ENCODE assay signal across 15 cellular contexts in the genomic region with DNA sequence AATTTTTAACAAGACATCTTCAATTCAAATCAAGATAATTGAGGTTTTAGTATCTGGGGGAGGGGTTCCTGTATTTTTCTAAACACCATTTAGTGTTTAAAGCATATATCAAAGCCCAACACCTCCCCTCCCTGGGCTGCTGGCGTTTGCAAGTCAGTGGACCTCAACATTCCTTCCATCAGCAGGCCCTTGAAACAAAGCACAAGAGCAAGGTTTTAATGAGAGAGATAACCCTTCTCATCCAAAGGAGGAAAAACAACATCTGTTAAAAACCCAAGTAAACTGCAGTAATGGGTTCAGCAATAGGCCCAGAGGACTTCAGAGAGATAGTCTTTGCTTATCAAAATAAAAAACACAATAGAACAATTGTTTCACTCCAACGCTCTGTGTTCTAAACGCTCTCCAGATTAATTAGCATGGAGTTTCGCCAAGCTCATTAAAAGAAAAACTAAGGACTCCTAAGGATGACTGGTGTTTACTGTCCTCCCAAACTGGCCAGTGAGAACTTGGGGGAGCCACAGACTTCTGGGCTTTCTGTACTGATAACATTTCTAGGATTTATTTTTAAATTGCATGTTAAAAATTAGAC. TPM values are rescaled to one million over a fixed set of nuclear protein-coding genes. Genes with fewer than 3 reads are reported as not detected.
DNase-seq lines count a peak whose midpoint lies in the region; TF ChIP-seq lines count a peak whose summit lies in the region.
"Had no signal": no experiment of that assay in that cellular context is flagged by ENCODE, and none has a peak within 500 bp of the region (broad histone marks: within the 10 kb centered on the region; RNA-seq: fewer than 3 reads in every experiment).

No MANE protein-coding gene starts in this region.

- peaks cover 41% of the 10 kb centered on the region for H3K27me3 Mint-ChIP-seq in T-helper 2 cell treated with Interferon-gamma antibody and Interleukin-4, amounts not matched to agents 5 μg/mL and 100 μg/mL, for 36 hours (ENCODE audit: low read depth)
- H3K27me3 Mint-ChIP-seq in activated T-helper 2 cell treated with anti-CD3 and anti-CD28 coated beads, Interferon-gamma antibody, Interleukin-2, Interleukin-4, amounts not matched to agents 10 μg/mL and 5 μg/mL and 100 μg/mL, durations not matched to agents 14 hours and 24 hours and 36 hours (ENCODE audit: low read depth), result peaks cover 32% of the 10 kb centered on the region

- peaks cover 3% of the 10 kb centered on the region for H3K36me3 Mint-ChIP-seq in T-helper 2 cell treated with Interferon-gamma antibody and Interleukin-4, amounts not matched to agents 5 μg/mL and 100 μg/mL, for 36 hours (ENCODE audit: low read depth)
- no peaks in the 10 kb centered on the region for H3K36me3 Mint-ChIP-seq in activated T-helper 2 cell treated with anti-CD3 and anti-CD28 coated beads, Interferon-gamma antibody, Interleukin-2, Interleukin-4, amounts not matched to agents 10 μg/mL and 5 μg/mL and 100 μg/mL, durations not matched to agents 14 hours and 24 hours and 36 hours (ENCODE audit: low read depth)

- no peak overlapping the region for H3K9ac ChIP-seq in parathyroid adenoma

- H3K4me1 ChIP-seq in esophagus squamous epithelium (peaks cover 0 to 39% (median 6%) of the 10 kb centered on the region in 3 donors), parathyroid adenoma (peaks cover 17% of the 10 kb centered on the region), ovary (ENCODE audit: insufficient read depth) (peaks cover 11% of the 10 kb centered on the region)

- no peak for TF ChIP-seq POLR2A in esophagus squamous epithelium (IDR thresholded peaks at IDR 0.05)
- no peak for TF ChIP-seq POLR2A in ovary (IDR thresholded peaks at IDR 0.05)

- intact Hi-C loops in esophagus squamous epithelium (cut with DNase I), result no loop called here
- intact Hi-C loops in ovary (cut with DNase I), result no loop called here
- intact Hi-C loops in activated T-helper 2 cell treated with anti-CD3 and anti-CD28 coated beads, Interferon-gamma antibody, Interleukin-2, Interleukin-4, amounts not matched to agents 10 μg/mL and 5 μg/mL and 100 μg/mL, durations not matched to agents 14 hours and 24 hours and 36 hours (cut with micrococcal nuclease), result no loop called here

- no peaks in the 10 kb centered on the region for H3K9me3 Mint-ChIP-seq in T-helper 2 cell treated with Interferon-gamma antibody and Interleukin-4, amounts not matched to agents 5 μg/mL and 100 μg/mL, for 36 hours
- no peaks in the 10 kb centered on the region for H3K9me3 Mint-ChIP-seq in activated T-helper 2 cell treated with anti-CD3 and anti-CD28 coated beads, Interferon-gamma antibody, Interleukin-2, Interleukin-4, amounts not matched to agents 10 μg/mL and 5 μg/mL and 100 μg/mL, durations not matched to agents 14 hours and 24 hours and 36 hours

- H3K36me3 ChIP-seq in esophagus squamous epithelium, result no peaks in the 10 kb centered on the region
- H3K36me3 ChIP-seq in parathyroid adenoma (ENCODE audit: control insufficient read depth, insufficient read depth, low read length), result no peaks in the 10 kb centered on the region
- H3K36me3 ChIP-seq in ovary, result no peaks in the 10 kb centered on the region

- H3K4me3 ChIP-seq in esophagus squamous epithelium, result peak overlapping the region in 2 of 4 donors; percentile 79 to 89
- H3K4me3 ChIP-seq in parathyroid adenoma (ENCODE audit: low read depth, low read length), result peak overlapping the region; percentile 11
- H3K4me3 ChIP-seq in ovary, result no peak overlapping the region

- H3K27ac ChIP-seq in esophagus squamous epithelium (peak overlapping the region; percentile 10 to 95 (median 88)), parathyroid adenoma (peak overlapping the region; percentile 69), ovary (no peak overlapping the region)

- peaks cover 0 to 36% (median 0%) of the 10 kb centered on the region in 4 donors for H3K27me3 ChIP-seq in esophagus squamous epithelium
- no peaks in the 10 kb centered on the region for H3K27me3 ChIP-seq in parathyroid adenoma (ENCODE audit: control insufficient read depth, insufficient read depth, low read length)
- H3K27me3 ChIP-seq in ovary, result no peaks in the 10 kb centered on the region

- peak overlapping the region; percentile 4 for H3K4me2 ChIP-seq in parathyroid adenoma (ENCODE audit: low read length)

- TF ChIP-seq CTCF in esophagus squamous epithelium (IDR thresholded peaks at IDR 0.05), result no peak
- TF ChIP-seq CTCF in parathyroid adenoma (IDR thresholded peaks at IDR 0.05), result no peak
- TF ChIP-seq CTCF in ovary (IDR thresholded peaks at IDR 0.05), result no peak

- H2AFZ ChIP-seq in parathyroid adenoma, result peak overlapping the region; percentile 13

- H3K4me1 Mint-ChIP-seq in T-helper 2 cell treated with Interferon-gamma antibody and Interleukin-4, amounts not matched to agents 5 μg/mL and 100 μg/mL, for 36 hours (ENCODE audit: low read depth), result peaks cover 28% of the 10 kb centered on the region
- peaks cover 23% of the 10 kb centered on the region for H3K4me1 Mint-ChIP-seq in activated T-helper 2 cell treated with anti-CD3 and anti-CD28 coated beads, Interferon-gamma antibody, Interleukin-2, Interleukin-4, amounts not matched to agents 10 μg/mL and 5 μg/mL and 100 μg/mL, durations not matched to agents 14 hours and 24 hours and 36 hours (ENCODE audit: low read depth)

- H3K9me3 ChIP-seq in esophagus squamous epithelium (no peaks in the 10 kb centered on the region), parathyroid adenoma (ENCODE audit: control insufficient read depth, low read length) (no peaks in the 10 kb centered on the region), ovary (no peaks in the 10 kb centered on the region)

- TF ChIP-seq EP300 in ovary (IDR thresholded peaks at IDR 0.05), result no peak

- DNase-seq in ACHN (peak; percentile 29), NCI-H526 treated with DMSO at 0.1 percent for 48 hours (lab: John Stamatoyannopoulos, UW) (peak; percentile 5), esophagus squamous epithelium (lab: John Stamatoyannopoulos, UW) (no peak), ovary (no peak), OCI-M2 (lab: John Stamatoyannopoulos, UW; ENCODE audit: unreplicated experiment) (no peak)
- DNase-seq in T-helper 2 cell treated with Interferon-gamma antibody and Interleukin-4, amounts not matched to agents 5 μg/mL and 100 μg/mL, for 36 hours (ENCODE audit: low spot score), result no peak
- no peak for DNase-seq in activated T-helper 2 cell treated with anti-CD3 and anti-CD28 coated beads, Interferon-gamma antibody, Interleukin-2, Interleukin-4, amounts not matched to agents 10 μg/mL and 5 μg/mL and 100 μg/mL, durations not matched to agents 14 hours and 24 hours and 36 hours (ENCODE audit: low spot score)
- DNase-seq: C1 segment of cervical spinal cord; central memory CD4-positive, alpha-beta T cell; glutamatergic neuron; MM.1S; naive B cell; NCI-H446; stimulated activated CD4-positive, alpha-beta T cell treated with anti-CD3 and anti-CD28 coated beads, Interleukin-4, amount 100 ng/mL, for 1 hour had no signal

- peaks cover 3% of the 10 kb centered on the region for H3K79me2 ChIP-seq in parathyroid adenoma

- in situ Hi-C loops in ACHN (cut with HindIII; ENCODE audit: low pct_ligation_motif_present, low pct_unique_long_range_greater_than_20kb, low sequenced_read_pairs), result no loop called here

- H3K27ac Mint-ChIP-seq in T-helper 2 cell treated with Interferon-gamma antibody and Interleukin-4, amounts not matched to agents 5 μg/mL and 100 μg/mL, for 36 hours, result no peak overlapping the region
- H3K27ac Mint-ChIP-seq in activated T-helper 2 cell treated with anti-CD3 and anti-CD28 coated beads, Interferon-gamma antibody, Interleukin-2, Interleukin-4, amounts not matched to agents 10 μg/mL and 5 μg/mL and 100 μg/mL, durations not matched to agents 14 hours and 24 hours and 36 hours, result no peak overlapping the region

- WGBS in esophagus squamous epithelium, 2 donors, result 56 to 57% methylated on average over 4 of the region's 4 CpGs
- WGBS in ovary, 3 donors, result 27 to 31% (median 30%) methylated on average over 4 of the region's 4 CpGs

- no peak overlapping the region for H3K4me3 Mint-ChIP-seq in T-helper 2 cell treated with Interferon-gamma antibody and Interleukin-4, amounts not matched to agents 5 μg/mL and 100 μg/mL, for 36 hours
- no peak overlapping the region for H3K4me3 Mint-ChIP-seq in activated T-helper 2 cell treated with anti-CD3 and anti-CD28 coated beads, Interferon-gamma antibody, Interleukin-2, Interleukin-4, amounts not matched to agents 10 μg/mL and 5 μg/mL and 100 μg/mL, durations not matched to agents 14 hours and 24 hours and 36 hours (ENCODE audit: low read depth)

RNA-seq across cellular contexts. Expression of a gene that starts 2.5 kb away (rescaled TPM):
- total RNA-seq in esophagus squamous epithelium (10 to 100 TPM in 1 of 4 donors, 1 to 10 TPM in 2, under 1 TPM in 1; 0.91 to 23.1 (median 5.5) TPM), ovary (10 to 100 TPM; 10.4 to 46.5 (median 23.8) TPM)
- 10 to 100 TPM; 10.0 to 71.7 TPM for polyA plus RNA-seq in ovary
- total RNA-seq in activated T-helper 2 cell treated with anti-CD3 and anti-CD28 coated beads, Interferon-gamma antibody, Interleukin-2, Interleukin-4, amounts not matched to agents 10 μg/mL and 5 μg/mL and 100 μg/mL, durations not matched to agents 14 hours and 24 hours and 36 hours, result 3.4 and 3.7 TPM in 2 replicates

Comparison
In these comparisons a context has a peak if more than half of its experiments do, and no peak if none do; other contexts are left out.
1. DNase-seq: peak in ACHN (single experiment) and NCI-H526 treated with DMSO at 0.1 percent for 48 hours (single experiment); none in esophagus squamous epithelium (single experiment), ovary (0 of 5), T-helper 2 cell treated with Interferon-gamma antibody and Interleukin-4, amounts not matched to agents 5 μg/mL and 100 μg/mL, for 36 hours (single experiment), OCI-M2 (single experiment) and activated T-helper 2 cell treated with anti-CD3 and anti-CD28 coated beads, Interferon-gamma antibody, Interleukin-2, Interleukin-4, amounts not matched to agents 10 μg/mL and 5 μg/mL and 100 μg/mL, durations not matched to agents 14 hours and 24 hours and 36 hours (single experiment).
2. H3K27ac ChIP-seq: peak in esophagus squamous epithelium (4 of 4) and parathyroid adenoma (single experiment); none in ovary (0 of 2).